In genomic region chr9:93594041-93594756, GRCh38 we compare ENCODE assay signal across 16 cellular contexts. TPM values are rescaled to one million over a fixed set of nuclear protein-coding genes. Genes with fewer than 3 reads are reported as not detected.
DNase-seq lines count a peak whose midpoint lies in the region; ATAC-seq, FAIRE-seq and TF ChIP-seq lines count a peak whose summit lies in the region.
"Had no signal": no experiment of that assay in that cellular context is flagged by ENCODE, and none has a peak within 500 bp of the region (broad histone marks: within the 10 kb centered on the region; RNA-seq: fewer than 3 reads in every experiment).

No MANE protein-coding gene starts in this region.

- H3K4me1 ChIP-seq in K562 (replicated peaks in 1 of 2; ENCODE audit: control insufficient read depth in 2 of 2, insufficient read depth in 2 of 2, low read length in 2 of 2) = peaks cover 16 to 18% of the 10 kb centered on the region in 2 experiments
- H3K4me1 ChIP-seq in transverse colon = peaks cover 17 to 52% (median 29%) of the 10 kb centered on the region in 4 donors

- peaks cover 2% of the 10 kb centered on the region; the same call in 1 of the 2 replicates for H4K20me1 ChIP-seq in K562 (replicated peaks; ENCODE audit: control insufficient read depth, insufficient read depth, low read length)

- TF ChIP-seq EP300 in K562 (IDR thresholded peaks at IDR 0.05; ENCODE audit: low read length) (0 out of 2 replicates have a peak, but pooled peaks have one; percentile 7), transverse colon (IDR thresholded peaks at IDR 0.05; ENCODE audit: low read depth) (peak; percentile 87)

- DNase-seq in HUDEP-2 (lab: John Stamatoyannopoulos, UW; ENCODE audit: unreplicated experiment in 76 of 76) (peak in 70 of 76 experiments; percentile 12 to 82 (median 62)), K562 (ENCODE audit: extremely low read depth in 1 of 4, low spot score in 3 of 4) (peak; percentile 77 to 87 (median 82)), islet precursor cell (peak; percentile 61), transverse colon (peak; percentile 90), NCI-H1417 (lab: John Stamatoyannopoulos, UW) (no peak), SKM-1 (lab: John Stamatoyannopoulos, UW; ENCODE audit: unreplicated experiment) (no peak)
- DNase-seq in stimulated activated CD4-positive, alpha-beta T cell treated with anti-CD3 and anti-CD28 coated beads, Interleukin-4, amount 100 ng/mL, for 1 hour = no peak
- DNase-seq: activated CD4-positive, alpha-beta T cell treated with anti-CD3 and anti-CD28 coated beads for 4 hours; CD4-positive, alpha-beta T cell; NCI-H1436 treated with DMSO at 0.1 percent for 48 hours; stimulated activated CD4-positive, alpha-beta T cell treated with anti-CD3 and anti-CD28 coated beads, Interleukin-2, amount 100 ng/mL, for 24 hours; T-cell had no signal

- peak; percentile 91 for ATAC-seq in K562
- ATAC-seq: T-cell had no signal

- H3K4me3 ChIP-seq in K562 (no peak overlapping the region), transverse colon (no peak overlapping the region)
- H3K4me3 ChIP-seq: PC-9, prostate gland had no signal

- no peaks in the 10 kb centered on the region for H3K36me3 ChIP-seq in K562 (ENCODE audit: control insufficient read depth, insufficient read depth, low read length)
- H3K36me3 ChIP-seq in transverse colon = no peaks in the 10 kb centered on the region
- H3K36me3 ChIP-seq: prostate gland had no signal

- no TSS peak for BruUV-seq in K562 (replicated peaks; lab: Mats Ljungman, UMichigan)

- TF ChIP-seq POLR2A in K562 (conservative IDR thresholded peaks at IDR 0.05) = no peak
- peak; percentile 31 for TF ChIP-seq POLR2A in transverse colon (IDR thresholded peaks at IDR 0.05)

- peak overlapping the region; percentile 33 for H2AFZ ChIP-seq in K562 (ENCODE audit: low read depth, low read length)
- H2AFZ ChIP-seq: PC-9 had no signal

- intact Hi-C loops in K562 (cut with micrococcal nuclease) (no loop called here), transverse colon (cut with DNase I; ENCODE audit: low total_unique reads) (no loop called here)

- no peaks in the 10 kb centered on the region for H3K9me1 ChIP-seq in K562 (ENCODE audit: control insufficient read depth, insufficient read depth, low read length)

- TF ChIP-seq CTCF in K562 (IDR thresholded peaks at IDR 0.05 in 2 of 3, conservative IDR thresholded peaks at IDR 0.05 in 1 of 3; ENCODE audit: insufficient read depth in 2 of 3, low read depth in 1 of 3, low read length in 3 of 3) = no peak
- no peak for TF ChIP-seq CTCF in transverse colon (IDR thresholded peaks at IDR 0.05)

- WGBS in K562 (ENCODE audit: insufficient coverage, low coverage, missing lambda C conversion rate) = 6% methylated on average over 8 of the region's 9 CpGs
- WGBS in transverse colon (ENCODE audit: low coverage in 1 of 2), 2 donors = 54% methylated on average over 9 of the region's 9 CpGs; no CpG with 5 or more reads in 1 of the 2 donors

- in situ Hi-C loops in K562 (cut with MboI) = no loop called here
- in situ Hi-C loops in transverse colon (cut with MboI; ENCODE audit: low pct_ligation_motif_present in 1 of 4, low pct_unique_long_range_greater_than_20kb in 1 of 4, low sequenced_read_pairs in 3 of 4) = no loop called here

- peak overlapping the region; percentile 56 for H3K4me2 ChIP-seq in K562 (ENCODE audit: insufficient read depth, low read length)
- H3K4me2 ChIP-seq: PC-9 had no signal

- peaks cover 21% of the 10 kb centered on the region for H3K79me2 ChIP-seq in K562 (ENCODE audit: control insufficient read depth, insufficient read depth, low read length)

- CTCF ChIA-PET in K562 (lab: Yijun Ruan, JAX; ENCODE audit: low intra/inter-chr PET ratio) = interaction anchor here (0.6 kb wide), 1 partner anchor 919 kb away, joined by 3 read pairs; no protein-coding TSS in a partner anchor

- H3K27me3 ChIP-seq in K562 (ENCODE audit: control insufficient read depth in 2 of 2, insufficient read depth in 2 of 2, low read length in 2 of 2) (no peaks in the 10 kb centered on the region), transverse colon (no peaks in the 10 kb centered on the region)

- H3K9me3 ChIP-seq in K562 (replicated peaks; ENCODE audit: control insufficient read depth, insufficient read depth, low read depth, low read length) (no peaks in the 10 kb centered on the region), transverse colon (no peaks in the 10 kb centered on the region)
- H3K9me3 ChIP-seq: prostate gland had no signal

- peak overlapping the region; percentile 47 for H3K27ac ChIP-seq in K562 (ENCODE audit: extremely low read depth, low read depth, low read length)
- peak overlapping the region; percentile 60 to 71 (median 67) for H3K27ac ChIP-seq in transverse colon
- H3K27ac ChIP-seq: PC-9, prostate gland had no signal

- no peak for TF ChIP-seq RAD21 in K562 (CRISPR knock-in tag; conservative IDR thresholded peaks at IDR 0.05 in 1 of 2, IDR thresholded peaks at IDR 0.05 in 1 of 2)

- POLR2A ChIA-PET in K562 (lab: Yijun Ruan, JAX) = interaction anchor here (0.5 to 1.3 kb wide), 6 partner anchors 12 to 934 kb away, joined by 3 to 6 read pairs (median 3); no protein-coding TSS in a partner anchor

- FAIRE-seq in K562 (lab: Jason Lieb, UNC) = peak; percentile 88
- FAIRE-seq: colon, urothelium cell line had no signal

- peak overlapping the region in 1 of 2 experiments; percentile 73; a peak in 2 of 4 replicates for H3K9ac ChIP-seq in K562 (ENCODE audit: insufficient read depth in 1 of 2, low read depth in 2 of 2, low read length in 2 of 2)

TF ChIP-seq in K562, 482 proteins besides CTCF, POLR2A, EP300 and RAD21 (continues in another document):
- TF ChIP-seq ZNF740 (CRISPR knock-in tag; IDR thresholded peaks at IDR 0.05) (peak; percentile 52), ZNF740 (tag; IDR thresholded peaks at IDR 0.05) (peak in 1 of 2 experiments; percentile 65; a peak in 1 of 4 replicates), NEUROD1 (IDR thresholded peaks at IDR 0.05; ENCODE audit: borderline replicate concordance, low read depth, low read length, partially characterized antibody) (no peak), ZFP91 (CRISPR knock-in tag; IDR thresholded peaks at IDR 0.05) (no peak), NR2C2 (CRISPR knock-in tag; IDR thresholded peaks at IDR 0.05) (no peak), NR2C2 (tag; IDR thresholded peaks at IDR 0.05) (peak; percentile 15; the same call in 1 of the 2 replicates), MNT (conservative IDR thresholded peaks at IDR 0.05) (peak in 1 of 2 experiments; percentile 56; a peak in 2 of 4 replicates)

RNA-seq across cellular contexts. Expression of gene PHF2, which starts 17.8 kb away (rescaled TPM):
- total RNA-seq in K562 (2011; cell fraction: chromatin; rRNA removed; ENCODE audit: low replicate concordance) = 9.8 and 15.0 TPM in 2 replicates
- total RNA-seq in K562 (2011; cell fraction: nucleolus; rRNA removed) = 8.3 and 9.2 TPM in 2 replicates
- total RNA-seq in K562 (2011; cell fraction: nucleoplasm; rRNA removed) = 7.5 and 7.8 TPM in 2 replicates
- 8.1 and 10.0 TPM in 2 replicates for total RNA-seq in K562 (2014; rRNA removed)
- total RNA-seq in K562 (2014; rRNA removed; fragmentation: Illumina TruSeq; extraction: Trizol) = 4.9 and 5.0 TPM in 2 replicates
- total RNA-seq in K562 (2015; rRNA removed; fragmentation: Illumina TruSeq; extraction: Trizol) = 7.7 and 8.1 TPM in 2 replicates
- 13.2 and 14.4 TPM in 2 replicates for total RNA-seq in K562 (2021)
- 5.0 and 5.8 TPM in 2 replicates for polyA plus RNA-seq in K562 (2011; rRNA removed)
- 3.4 and 3.9 TPM in 2 replicates for polyA plus RNA-seq in K562 (2011; cell fraction: cytosol; rRNA removed)
- polyA plus RNA-seq in K562 (2011; cell fraction: nucleus; rRNA removed) = 13.3 and 13.8 TPM in 2 replicates
- polyA plus RNA-seq in K562 (2012) = 10.2 and 11.8 TPM in 2 replicates
- 9.7 and 9.8 TPM in 2 replicates for polyA plus RNA-seq in K562 (2014; fragmentation: Illumina TruSeq; extraction: Trizol)
- under 1 TPM; 0.37 to 0.60 TPM for polyA plus RNA-seq in K562 (2014; fragmentation: Nextera tagmentation; extraction: Ambion mirVana)
- polyA plus RNA-seq in K562 (2014; rRNA removed) = 9.9 and 10.2 TPM in 2 replicates
- 3.5 and 3.7 TPM in 2 replicates for polyA minus RNA-seq in K562 (2011; rRNA and poly(A)+ RNA removed)
- 3.8 and 5.7 TPM in 2 replicates for polyA minus RNA-seq in K562 (2011; cell fraction: cytosol; rRNA and poly(A)+ RNA removed)
- 4.6 and 6.3 TPM in 2 replicates for polyA minus RNA-seq in K562 (2011; cell fraction: nucleus; rRNA and poly(A)+ RNA removed)
- total RNA-seq in transverse colon = 10 to 100 TPM; 21.1 to 38.2 (median 21.3) TPM

Comparison
In these comparisons a context has a peak if more than half of its experiments do, and no peak if none do; other contexts are left out.
1. DNase-seq: peak in HUDEP-2 (70 of 76), K562 (4 of 4), islet precursor cell (single experiment) and transverse colon (single experiment); none in NCI-H1417 (0 of 3), stimulated activated CD4-positive, alpha-beta T cell treated with anti-CD3 and anti-CD28 coated beads, Interleukin-4, amount 100 ng/mL, for 1 hour (single experiment) and SKM-1 (single experiment).